8 cellular contexts compared by ENCODE assay signal in the genomic region with DNA sequence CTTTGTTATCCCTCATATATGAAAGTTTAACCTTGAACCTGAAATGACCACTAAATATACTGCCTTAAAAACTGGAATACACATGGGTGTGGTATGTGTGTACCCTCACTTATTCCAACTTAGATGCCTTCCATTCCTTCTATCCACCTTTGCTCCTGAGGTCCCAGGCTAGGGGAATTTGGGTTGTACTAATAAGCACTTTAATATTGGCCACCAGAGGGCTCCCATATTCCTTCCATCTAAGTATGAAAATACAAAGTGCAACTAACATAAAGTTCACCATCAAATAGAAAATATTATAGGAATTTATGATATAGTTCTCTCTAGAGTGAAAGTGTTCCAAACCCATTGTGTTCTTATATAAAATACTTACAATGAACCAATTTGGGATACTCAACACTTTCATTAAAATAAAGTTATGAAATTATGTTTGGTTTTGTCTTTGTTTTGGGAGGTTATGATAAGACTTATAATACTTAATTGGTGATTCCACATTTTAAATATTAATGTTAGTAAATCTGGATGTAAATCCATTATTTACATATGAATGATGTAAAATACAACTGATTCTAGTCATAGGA.
DNase-seq lines count a peak whose midpoint lies in the region; ATAC-seq, FAIRE-seq and TF ChIP-seq lines count a peak whose summit lies in the region.

No MANE protein-coding gene starts in this region.

- DNase-seq in A172 (ENCODE audit: low spot score) = peak; percentile 63
- DNase-seq in G401 (ENCODE audit: low spot score) = peak; percentile 80
- peak; percentile 44 for DNase-seq in NCI-H446 treated with DMSO at 0.1 percent for 48 hours (lab: John Stamatoyannopoulos, UW)
- peak in 3 of 4 experiments; percentile 5 to 8 (median 8) for DNase-seq in K562 (ENCODE audit: extremely low read depth in 1 of 4, low spot score in 3 of 4)
- DNase-seq in kidney epithelial cell (ENCODE audit: low read depth) = peak; percentile 32
- DNase-seq in uterus = no peak
- no peak for DNase-seq in GM19238 (ENCODE audit: insufficient read length, low spot score)

- H3K4me3 ChIP-seq in K562 = no peak overlapping the region
- no peak overlapping the region for H3K4me3 ChIP-seq in kidney epithelial cell (ENCODE audit: low read depth, low read length)
- no peak overlapping the region for H3K4me3 ChIP-seq in uterus

- CTCF ChIA-PET in K562 (lab: Yijun Ruan, JAX; ENCODE audit: low intra/inter-chr PET ratio) = no interaction called here

- no peak for FAIRE-seq in K562 (lab: Jason Lieb, UNC)

- H3K4me2 ChIP-seq in K562 (ENCODE audit: insufficient read depth, low read length) = no peak overlapping the region

- peak in 1 of 2 experiments; percentile 33; a peak in 2 of 4 replicates for TF ChIP-seq RAD21 in K562 (CRISPR knock-in tag; conservative IDR thresholded peaks at IDR 0.05 in 1 of 2, IDR thresholded peaks at IDR 0.05 in 1 of 2)

- H4K20me1 ChIP-seq in K562 (replicated peaks; ENCODE audit: control insufficient read depth, insufficient read depth, low read length) = no peaks in the 10 kb centered on the region

- TF ChIP-seq POLR2A in K562 (conservative IDR thresholded peaks at IDR 0.05) (no peak), uterus (IDR thresholded peaks at IDR 0.05) (no peak)

- H3K9me1 ChIP-seq in K562 (ENCODE audit: control insufficient read depth, insufficient read depth, low read length) = no peaks in the 10 kb centered on the region

- intact Hi-C loops in K562 (cut with micrococcal nuclease) (loop anchor here (5.0 kb wide), 1 partner anchor 693 kb away; no protein-coding TSS in a partner anchor), uterus (cut with DNase I; ENCODE audit: low total_unique reads) (no loop called here)

- TF ChIP-seq CTCF in K562 (IDR thresholded peaks at IDR 0.05 in 2 of 3, conservative IDR thresholded peaks at IDR 0.05 in 1 of 3; ENCODE audit: insufficient read depth in 2 of 3, low read depth in 1 of 3, low read length in 3 of 3) (peak in 1 of 3 experiments; percentile 31; a peak in 1 of 6 replicates), kidney epithelial cell (IDR thresholded peaks at IDR 0.05; ENCODE audit: insufficient read depth, low read length, poor library complexity, severe bottlenecking) (peak; percentile 68), uterus (IDR thresholded peaks at IDR 0.05) (peak; percentile 9 to 30 (median 21))

- BruUV-seq in K562 (replicated peaks; lab: Mats Ljungman, UMichigan) = no TSS peak

- H3K27ac ChIP-seq in K562 (ENCODE audit: extremely low read depth, low read depth, low read length) (no peak overlapping the region), uterus (no peak overlapping the region)

- no peak overlapping the region for H3K9ac ChIP-seq in K562 (ENCODE audit: insufficient read depth in 1 of 2, low read depth in 2 of 2, low read length in 2 of 2)

- no peak for TF ChIP-seq EP300 in K562 (IDR thresholded peaks at IDR 0.05; ENCODE audit: low read length)

- in situ Hi-C loops in G401 (cut with HindIII; ENCODE audit: low sequenced_read_pairs) (no loop called here), K562 (cut with MboI) (no loop called here)

- H3K36me3 ChIP-seq in K562 (ENCODE audit: control insufficient read depth, insufficient read depth, low read length) (no peaks in the 10 kb centered on the region), kidney epithelial cell (ENCODE audit: control insufficient read depth, insufficient read depth, low read length) (no peaks in the 10 kb centered on the region), uterus (no peaks in the 10 kb centered on the region)

- ATAC-seq in HG03175 (IDR thresholded peaks at IDR 0.05; ENCODE audit: unreplicated experiment) (peak; percentile 76), K562 (no peak)

- H3K4me1 ChIP-seq in K562 (replicated peaks in 1 of 2; ENCODE audit: control insufficient read depth in 2 of 2, insufficient read depth in 2 of 2, low read length in 2 of 2) = no peaks in the 10 kb centered on the region
- no peaks in the 10 kb centered on the region for H3K4me1 ChIP-seq in uterus

- no peak overlapping the region for H2AFZ ChIP-seq in K562 (ENCODE audit: low read depth, low read length)

- no peaks in the 10 kb centered on the region for H3K79me2 ChIP-seq in K562 (ENCODE audit: control insufficient read depth, insufficient read depth, low read length)

- H3K27me3 ChIP-seq in K562 (ENCODE audit: control insufficient read depth in 2 of 2, insufficient read depth in 2 of 2, low read length in 2 of 2) (no peaks in the 10 kb centered on the region), kidney epithelial cell (ENCODE audit: control insufficient read depth, insufficient read depth, low read length) (no peaks in the 10 kb centered on the region), uterus (no peaks in the 10 kb centered on the region)

- POLR2A ChIA-PET in K562 (lab: Yijun Ruan, JAX) = no interaction called here

- H3K9me3 ChIP-seq in K562 (replicated peaks; ENCODE audit: control insufficient read depth, insufficient read depth, low read depth, low read length) = no peaks in the 10 kb centered on the region
- H3K9me3 ChIP-seq in uterus = no peaks in the 10 kb centered on the region

TF ChIP-seq in K562, 482 proteins besides CTCF, POLR2A, EP300 and RAD21:
- TF ChIP-seq, protein P1, sequence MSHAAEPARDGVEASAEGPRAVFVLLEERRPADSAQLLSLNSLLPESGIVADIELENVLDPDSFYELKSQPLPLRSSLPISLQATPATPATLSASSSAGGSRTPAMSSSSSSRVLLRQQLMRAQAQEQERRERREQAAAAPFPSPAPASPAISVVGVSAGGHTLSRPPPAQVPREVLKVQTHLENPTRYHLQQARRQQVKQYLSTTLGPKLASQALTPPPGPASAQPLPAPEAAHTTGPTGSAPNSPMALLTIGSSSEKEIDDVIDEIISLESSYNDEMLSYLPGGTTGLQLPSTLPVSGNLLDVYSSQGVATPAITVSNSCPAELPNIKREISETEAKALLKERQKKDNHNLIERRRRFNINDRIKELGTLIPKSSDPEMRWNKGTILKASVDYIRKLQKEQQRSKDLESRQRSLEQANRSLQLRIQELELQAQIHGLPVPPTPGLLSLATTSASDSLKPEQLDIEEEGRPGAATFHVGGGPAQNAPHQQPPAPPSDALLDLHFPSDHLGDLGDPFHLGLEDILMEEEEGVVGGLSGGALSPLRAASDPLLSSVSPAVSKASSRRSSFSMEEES (CRISPR knock-in tag; IDR thresholded peaks at IDR 0.05) = no peak
- TF ChIP-seq CBX1 (IDR thresholded peaks at IDR 0.05; ENCODE audit: low read depth) (no peak), HMG20A (CRISPR knock-in tag; conservative IDR thresholded peaks at IDR 0.05) (no peak), ZBTB1 (CRISPR knock-in tag; IDR thresholded peaks at IDR 0.05; ENCODE audit: borderline replicate concordance, low read depth) (no peak), BRF1 (IDR thresholded peaks at IDR 0.05; ENCODE audit: borderline replicate concordance, extremely low read depth, insufficient read length) (no peak), HNRNPK (IDR thresholded peaks at IDR 0.05; ENCODE audit: low read depth, low read length, poor library complexity, severe bottlenecking) (no peak), FOSL1 (tag; conservative IDR thresholded peaks at IDR 0.05) (no peak), ESRRB (CRISPR knock-in tag; IDR thresholded peaks at IDR 0.05; ENCODE audit: borderline replicate concordance) (no peak)
- TF ChIP-seq, protein P2, sequence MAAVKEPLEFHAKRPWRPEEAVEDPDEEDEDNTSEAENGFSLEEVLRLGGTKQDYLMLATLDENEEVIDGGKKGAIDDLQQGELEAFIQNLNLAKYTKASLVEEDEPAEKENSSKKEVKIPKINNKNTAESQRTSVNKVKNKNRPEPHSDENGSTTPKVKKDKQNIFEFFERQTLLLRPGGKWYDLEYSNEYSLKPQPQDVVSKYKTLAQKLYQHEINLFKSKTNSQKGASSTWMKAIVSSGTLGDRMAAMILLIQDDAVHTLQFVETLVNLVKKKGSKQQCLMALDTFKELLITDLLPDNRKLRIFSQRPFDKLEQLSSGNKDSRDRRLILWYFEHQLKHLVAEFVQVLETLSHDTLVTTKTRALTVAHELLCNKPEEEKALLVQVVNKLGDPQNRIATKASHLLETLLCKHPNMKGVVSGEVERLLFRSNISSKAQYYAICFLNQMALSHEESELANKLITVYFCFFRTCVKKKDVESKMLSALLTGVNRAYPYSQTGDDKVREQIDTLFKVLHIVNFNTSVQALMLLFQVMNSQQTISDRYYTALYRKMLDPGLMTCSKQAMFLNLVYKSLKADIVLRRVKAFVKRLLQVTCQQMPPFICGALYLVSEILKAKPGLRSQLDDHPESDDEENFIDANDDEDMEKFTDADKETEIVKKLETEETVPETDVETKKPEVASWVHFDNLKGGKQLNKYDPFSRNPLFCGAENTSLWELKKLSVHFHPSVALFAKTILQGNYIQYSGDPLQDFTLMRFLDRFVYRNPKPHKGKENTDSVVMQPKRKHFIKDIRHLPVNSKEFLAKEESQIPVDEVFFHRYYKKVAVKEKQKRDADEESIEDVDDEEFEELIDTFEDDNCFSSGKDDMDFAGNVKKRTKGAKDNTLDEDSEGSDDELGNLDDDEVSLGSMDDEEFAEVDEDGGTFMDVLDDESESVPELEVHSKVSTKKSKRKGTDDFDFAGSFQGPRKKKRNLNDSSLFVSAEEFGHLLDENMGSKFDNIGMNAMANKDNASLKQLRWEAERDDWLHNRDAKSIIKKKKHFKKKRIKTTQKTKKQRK (IDR thresholded peaks at IDR 0.05; ENCODE audit: borderline replicate concordance, low read depth, low read length) = no peak
TF ChIP-seq in K562: peak in this region for 0.

Comparison
In these comparisons a context has a peak if more than half of its experiments do, and no peak if none do; other contexts are left out.
1. DNase-seq: peak in A172 (single experiment), G401 (single experiment), NCI-H446 treated with DMSO at 0.1 percent for 48 hours (single experiment), K562 (3 of 4) and kidney epithelial cell (single experiment); none in uterus (0 of 2) and GM19238 (single experiment).